Comparison of ENCODE assay signal across 8 cellular contexts in the genomic region with DNA sequence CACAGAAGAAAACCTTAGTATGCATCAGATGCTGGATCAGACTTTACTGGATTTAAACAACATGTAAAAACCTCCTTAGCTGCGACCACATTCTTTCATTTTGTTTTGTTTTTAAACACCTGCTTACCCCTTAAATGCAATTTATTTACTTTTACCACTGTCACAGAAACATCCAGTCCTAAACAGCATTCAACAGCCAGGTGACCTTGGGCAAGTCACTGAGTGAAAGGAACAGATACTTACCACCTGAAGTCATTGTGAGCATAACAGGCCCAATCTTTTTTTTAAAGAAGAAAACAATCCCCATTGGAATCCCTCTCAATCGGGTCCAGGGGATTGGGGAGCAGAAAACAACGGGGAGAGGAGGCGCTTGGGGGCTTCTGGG. TPM values are rescaled to one million over a fixed set of nuclear protein-coding genes. Genes with fewer than 3 reads are reported as not detected.
DNase-seq lines count a peak whose midpoint lies in the region; ATAC-seq lines count a peak whose summit lies in the region.

No MANE protein-coding gene starts in this region.

- peaks cover 36% of the 10 kb centered on the region for H3K4me1 Mint-ChIP-seq in activated T-cell treated with anti-CD3 and anti-CD28 coated beads, Interleukin-2, amount 50 U/mL, for 72 hours (ENCODE audit: low read depth)
- peaks cover 28% of the 10 kb centered on the region for H3K4me1 Mint-ChIP-seq in central memory CD8-positive, alpha-beta T cell
- H3K4me1 Mint-ChIP-seq in naive thymus-derived CD8-positive, alpha-beta T cell = peaks cover 28 to 54% (median 51%) of the 10 kb centered on the region in 4 donors

- peak overlapping the region; percentile 76 for H3K4me3 ChIP-seq in HUES6 (ENCODE audit: low read depth, low read length)

- H3K4me3 Mint-ChIP-seq in activated T-cell treated with anti-CD3 and anti-CD28 coated beads, Interleukin-2, amount 50 U/mL, for 72 hours = peak overlapping the region; percentile 99 to 100
- H3K4me3 Mint-ChIP-seq in central memory CD8-positive, alpha-beta T cell = peak overlapping the region; percentile 89
- H3K4me3 Mint-ChIP-seq in naive thymus-derived CD8-positive, alpha-beta T cell = peak overlapping the region; percentile 89 to 99 (median 96)

- H3K27ac Mint-ChIP-seq in activated T-cell treated with anti-CD3 and anti-CD28 coated beads, Interleukin-2, amount 50 U/mL, for 72 hours = peak overlapping the region; percentile 61
- peak overlapping the region; percentile 81 for H3K27ac Mint-ChIP-seq in central memory CD8-positive, alpha-beta T cell (ENCODE audit: low read depth)
- H3K27ac Mint-ChIP-seq in naive thymus-derived CD8-positive, alpha-beta T cell = peak overlapping the region; percentile 77 to 98 (median 94)

- no peak for DNase-seq in activated T-cell treated with anti-CD3 and anti-CD28 coated beads, Interleukin-2, amount 50 U/mL, for 72 hours
- no peak for DNase-seq in activated T-cell treated with anti-CD3 and anti-CD28 coated beads for 4 hours
- no peak for DNase-seq in central memory CD8-positive, alpha-beta T cell (ENCODE audit: low spot score in 2 of 2)
- no peak for DNase-seq in naive thymus-derived CD8-positive, alpha-beta T cell
- DNase-seq in NCI-H146 (lab: John Stamatoyannopoulos, UW) = no peak
- no peak for DNase-seq in effector CD8-positive, alpha-beta T cell (lab: John Stamatoyannopoulos, UW)
- DNase-seq in germinal center (ENCODE audit: low spot score) = no peak

- no peaks in the 10 kb centered on the region; the same call in 1 of the 2 replicates for H3K4me1 ChIP-seq in HUES6 (ENCODE audit: control insufficient read depth, insufficient read depth, low read length)

- H3K27me3 Mint-ChIP-seq in activated T-cell treated with anti-CD3 and anti-CD28 coated beads, Interleukin-2, amount 50 U/mL, for 72 hours (ENCODE audit: low read depth) = no peaks in the 10 kb centered on the region
- no peaks in the 10 kb centered on the region for H3K27me3 Mint-ChIP-seq in central memory CD8-positive, alpha-beta T cell
- no peaks in the 10 kb centered on the region for H3K27me3 Mint-ChIP-seq in naive thymus-derived CD8-positive, alpha-beta T cell

- peaks cover 11% of the 10 kb centered on the region for H3K36me3 ChIP-seq in HUES6 (ENCODE audit: control insufficient read depth, insufficient read depth, low read length)

- ATAC-seq in activated T-cell treated with anti-CD3 and anti-CD28 coated beads, Interleukin-2, amount 50 U/mL, for 72 hours (replicated peaks in 1 of 2) = no peak
- ATAC-seq in central memory CD8-positive, alpha-beta T cell (replicated peaks; ENCODE audit: extremely low read depth, poor library complexity, severe bottlenecking) = no peak
- ATAC-seq in naive thymus-derived CD8-positive, alpha-beta T cell = no peak

- H3K9me3 Mint-ChIP-seq in activated T-cell treated with anti-CD3 and anti-CD28 coated beads, Interleukin-2, amount 50 U/mL, for 72 hours = no peaks in the 10 kb centered on the region
- no peaks in the 10 kb centered on the region for H3K9me3 Mint-ChIP-seq in central memory CD8-positive, alpha-beta T cell
- H3K9me3 Mint-ChIP-seq in naive thymus-derived CD8-positive, alpha-beta T cell = no peaks in the 10 kb centered on the region

- H3K36me3 Mint-ChIP-seq in activated T-cell treated with anti-CD3 and anti-CD28 coated beads, Interleukin-2, amount 50 U/mL, for 72 hours (ENCODE audit: insufficient read depth in 2 of 2) = peaks cover 0 to 10% of the 10 kb centered on the region in 2 donors
- peaks cover 4% of the 10 kb centered on the region for H3K36me3 Mint-ChIP-seq in central memory CD8-positive, alpha-beta T cell (ENCODE audit: insufficient read depth)
- H3K36me3 Mint-ChIP-seq in naive thymus-derived CD8-positive, alpha-beta T cell = peaks cover 0 to 22% (median 5%) of the 10 kb centered on the region in 3 donors

- H3K9ac ChIP-seq in HUES6 (ENCODE audit: low read length) = peak overlapping the region; percentile 71

- no peak overlapping the region for H3K27ac ChIP-seq in HUES6 (ENCODE audit: low read depth, low read length)

- H3K27me3 ChIP-seq in HUES6 (ENCODE audit: control insufficient read depth, insufficient read depth, low read length) = peaks cover 10% of the 10 kb centered on the region; the same call in 1 of the 2 replicates

- no peaks in the 10 kb centered on the region for H3K9me3 ChIP-seq in HUES6 (ENCODE audit: control insufficient read depth, insufficient read depth, low read depth, low read length)

- POLR2A ChIA-PET in naive thymus-derived CD8-positive, alpha-beta T cell (lab: Charles Lee) = interaction anchor here (1.1 to 12.0 kb wide), 7 partner anchors 12 to 57 kb away, joined by 3 to 123 read pairs (median 8); no protein-coding TSS in a partner anchor

RNA-seq across cellular contexts. Expression of a gene that starts 0.4 kb away (rescaled TPM):
- total RNA-seq in activated T-cell treated with anti-CD3 and anti-CD28 coated beads, Interleukin-2, amount 50 U/mL, for 72 hours = 10 to 100 TPM in 1 of 2 donors, 1 to 10 TPM in 1; 9.0 to 10.3 TPM
- total RNA-seq in naive thymus-derived CD8-positive, alpha-beta T cell = 10 to 100 TPM; 10.8 to 12.8 TPM
- 1 to 10 TPM; 3.8 to 6.9 (median 4.5) TPM for polyA plus RNA-seq in naive thymus-derived CD8-positive, alpha-beta T cell

RNA-seq across cellular contexts. Expression of a gene that starts 50.5 kb away (rescaled TPM):
- total RNA-seq in activated T-cell treated with anti-CD3 and anti-CD28 coated beads, Interleukin-2, amount 50 U/mL, for 72 hours = not detected
- not detected for total RNA-seq in naive thymus-derived CD8-positive, alpha-beta T cell
- under 1 TPM in 1 of 3 donors, not detected in 2; 0.05 TPM for polyA plus RNA-seq in naive thymus-derived CD8-positive, alpha-beta T cell
